8 cellular contexts compared by ENCODE assay signal in genomic region chr10:122374246-122374858, GRCh38. TPM values are rescaled to one million over a fixed set of nuclear protein-coding genes. Genes with fewer than 3 reads are reported as not detected.
DNase-seq lines count a peak whose midpoint lies in the region; ATAC-seq, FAIRE-seq and TF ChIP-seq lines count a peak whose summit lies in the region.

Gene PLEKHA1 (plus strand): TSS chr10:122374708. CDS start chr10:122393201, 18,493 bp downstream.

- peak; percentile 68 for FAIRE-seq in HepG2 (lab: Jason Lieb, UNC)

- H3K4me1 Mint-ChIP-seq in activated CD8-positive, alpha-beta T cell treated with anti-CD3 and anti-CD28 coated beads for 36 hours (ENCODE audit: low read depth), result peaks cover 41% of the 10 kb centered on the region

- H3K9me3 Mint-ChIP-seq in activated CD8-positive, alpha-beta T cell treated with anti-CD3 and anti-CD28 coated beads for 36 hours, result no peaks in the 10 kb centered on the region

- POLR2A ChIA-PET in activated CD8-positive, alpha-beta T cell treated with anti-CD3 and anti-CD28 coated beads for 36 hours (lab: Charles Lee), result interaction anchor here (0.7 to 2.0 kb wide), 12 partner anchors 9 to 141 kb away, joined by 3 to 9 read pairs (median 4); no protein-coding TSS in a partner anchor
- POLR2A ChIA-PET in HepG2 (lab: Yijun Ruan, JAX), result interaction anchor here (1.0 to 4.0 kb wide), 17 partner anchors 13 to 107 kb away, joined by 3 to 53 read pairs (median 7); partner anchors contain the start of gene BTBD16

- ATAC-seq in GM19324 (IDR thresholded peaks at IDR 0.05; ENCODE audit: low FRiP score, unreplicated experiment) (peak; percentile 94), HG03457 (IDR thresholded peaks at IDR 0.05; ENCODE audit: unreplicated experiment) (peak; percentile 76), HepG2 (peak; percentile 95)
- peak; percentile 86 for ATAC-seq in activated CD8-positive, alpha-beta T cell treated with anti-CD3 and anti-CD28 coated beads for 36 hours

- H3K9ac ChIP-seq in HepG2 (ENCODE audit: insufficient read depth, low read depth, low read length), result peak within 1 kb of the TSS; percentile 89

- 2% methylated on average over 25 of the region's 71 CpGs for WGBS in HepG2 (ENCODE audit: low lambda C conversion rate)

- peak within 1 kb of the TSS; percentile 61 to 99 (median 86) for H3K4me3 ChIP-seq in dorsolateral prefrontal cortex
- H3K4me3 ChIP-seq in HepG2 (replicated peaks in 1 of 3; ENCODE audit: insufficient read depth in 1 of 3, low read depth in 2 of 3, low read length in 3 of 3), result peak within 1 kb of the TSS; percentile 86 to 89 (median 87)

- peak within 1 kb of the TSS; percentile 98 for H3K27ac Mint-ChIP-seq in activated CD8-positive, alpha-beta T cell treated with anti-CD3 and anti-CD28 coated beads for 36 hours

- peak; percentile 1 to 14 for DNase-seq in AML-193 (lab: John Stamatoyannopoulos, UW)
- DNase-seq in NCI-H526 treated with DMSO at 0.1 percent for 48 hours (lab: John Stamatoyannopoulos, UW), result peak; percentile 81
- DNase-seq in activated CD8-positive, alpha-beta T cell treated with anti-CD3 and anti-CD28 coated beads for 36 hours, result peak; percentile 93
- peak; percentile 91 to 98 (median 94) for DNase-seq in dorsolateral prefrontal cortex
- DNase-seq in HepG2 (ENCODE audit: low spot score), result peak; percentile 84
- DNase-seq in stimulated activated CD4-positive, alpha-beta T cell treated with anti-CD3 and anti-CD28 coated beads, Interleukin-2, amount 100 ng/mL, for 4 hours (ENCODE audit: low read depth), result peak; percentile 93

- H3K27me3 Mint-ChIP-seq in activated CD8-positive, alpha-beta T cell treated with anti-CD3 and anti-CD28 coated beads for 36 hours, result peaks cover 11% of the 10 kb centered on the region

- peaks cover 0 to 5% of the 10 kb centered on the region in 2 experiments; a peak in 1 of 5 replicates for H3K36me3 ChIP-seq in HepG2 (replicated peaks in 1 of 2; ENCODE audit: control insufficient read depth in 1 of 2, insufficient read depth in 2 of 2, low read length in 2 of 2)

- TF ChIP-seq CTCF in activated CD8-positive, alpha-beta T cell treated with anti-CD3 and anti-CD28 coated beads for 36 hours (IDR thresholded peaks at IDR 0.05), result no peak
- TF ChIP-seq CTCF in dorsolateral prefrontal cortex (IDR thresholded peaks at IDR 0.05 in 54 of 56, conservative IDR thresholded peaks at IDR 0.05 in 2 of 56; ENCODE audit: low read depth in 1 of 56, partially characterized antibody in 56 of 56), result peak in 33 of 56 donors; percentile 10 to 57 (median 29)
- TF ChIP-seq CTCF in HepG2 (CRISPR knock-in tag; IDR thresholded peaks at IDR 0.05), result 0 out of 2 replicates have a peak, but pooled peaks have one; percentile 4

- H3K27me3 ChIP-seq in dorsolateral prefrontal cortex (no peaks in the 10 kb centered on the region), HepG2 (ENCODE audit: control insufficient read depth in 1 of 2, insufficient read depth in 2 of 2, low read length in 2 of 2) (peaks cover 0 to 6% of the 10 kb centered on the region in 2 experiments; a peak in 1 of 5 replicates)

- H3K4me2 ChIP-seq in HepG2 (ENCODE audit: low read depth, low read length), result peak within 1 kb of the TSS; percentile 93

- H3K27ac ChIP-seq in dorsolateral prefrontal cortex, result peak within 1 kb of the TSS; percentile 89 to 99 (median 97)
- peak within 1 kb of the TSS; percentile 82 for H3K27ac ChIP-seq in HepG2 (ENCODE audit: extremely low read length, insufficient read depth, low read length)

- BruUV-seq in HepG2 (replicated peaks; lab: Mats Ljungman, UMichigan), result no TSS peak

- intact Hi-C loops in activated CD8-positive, alpha-beta T cell treated with anti-CD3 and anti-CD28 coated beads for 36 hours (cut with micrococcal nuclease), result loop anchor here (2.0 to 10.0 kb wide), 2 partner anchors 42 to 780 kb away; partner anchors contain the start of gene BUB3
- intact Hi-C loops in dorsolateral prefrontal cortex (cut with DNase I) (loop anchor here (2.0 to 5.0 kb wide), 5 partner anchors 37 to 88 kb away; partner anchors contain the start of gene HTRA1 (in 1 of the 2)), HepG2 (cut with micrococcal nuclease; ENCODE audit: unreplicated experiment) (loop anchor here (1.0 to 2.0 kb wide), 3 partner anchors 21 to 76 kb away; no protein-coding TSS in a partner anchor)

- H3K4me1 ChIP-seq in HepG2 (ENCODE audit: insufficient read depth, low read length), result peaks cover 61% of the 10 kb centered on the region

- TF ChIP-seq EP300 in HepG2 (IDR thresholded peaks at IDR 0.05; ENCODE audit: low read depth in 2 of 2, low read length in 2 of 2), result no peak
- no peak for TF ChIP-seq EP300 in HepG2 (CRISPR knock-in tag; IDR thresholded peaks at IDR 0.05; ENCODE audit: borderline replicate concordance)

- peak within 1 kb of the TSS; percentile 94 for H3K4me3 Mint-ChIP-seq in activated CD8-positive, alpha-beta T cell treated with anti-CD3 and anti-CD28 coated beads for 36 hours

- H3K79me2 ChIP-seq in HepG2 (ENCODE audit: insufficient read depth, low read length), result peaks cover 44% of the 10 kb centered on the region

- H3K9me3 ChIP-seq in HepG2 (ENCODE audit: low read length), result no peaks in the 10 kb centered on the region

- 0 out of 2 replicates have a peak, but pooled peaks cover 5% of the 10 kb centered on the region for H4K20me1 ChIP-seq in HepG2 (ENCODE audit: insufficient read depth, low read length)

- TF ChIP-seq POLR2A in HepG2 (IDR thresholded peaks at IDR 0.05; ENCODE audit: insufficient read depth in 1 of 2, low read depth in 2 of 2, low read length in 2 of 2), result peak in 1 of 2 experiments; percentile 70; a peak in 2 of 4 replicates

- no peak within 1 kb of the TSS for H2AFZ ChIP-seq in HepG2 (ENCODE audit: low read length)

- CTCF ChIA-PET in activated CD8-positive, alpha-beta T cell treated with anti-CD3 and anti-CD28 coated beads for 36 hours (lab: Charles Lee), result interaction anchor here (1.0 to 2.4 kb wide), 8 partner anchors 10 to 75 kb away, joined by 3 to 24 read pairs (median 5); no protein-coding TSS in a partner anchor
- CTCF ChIA-PET in HepG2 (lab: Yijun Ruan, JAX; ENCODE audit: low intra/inter-chr PET ratio, low total read pairs), result no interaction called here

- peaks cover 10% of the 10 kb centered on the region for H3K36me3 Mint-ChIP-seq in activated CD8-positive, alpha-beta T cell treated with anti-CD3 and anti-CD28 coated beads for 36 hours (ENCODE audit: low read depth)

- no peak for TF ChIP-seq RAD21 in HepG2 (CRISPR knock-in tag; IDR thresholded peaks at IDR 0.05)

- in situ Hi-C loops in HepG2 (cut with HindIII; ENCODE audit: extremely low pct_ligation_motif_present, low pct_unique_long_range_greater_than_20kb), result no loop called here

TF ChIP-seq in HepG2, 621 proteins besides CTCF, POLR2A, EP300 and RAD21 (continues in another document):
- TF ChIP-seq ZNF597 (CRISPR knock-in tag; IDR thresholded peaks at IDR 0.05) (0 out of 2 replicates have a peak, but pooled peaks have one; percentile 47), GZF1 (CRISPR knock-in tag; IDR thresholded peaks at IDR 0.05) (no peak), RFX3 (CRISPR knock-in tag; IDR thresholded peaks at IDR 0.05) (no peak)

RNA-seq across cellular contexts. Expression of gene PLEKHA1, which starts in this region (rescaled TPM):
- total RNA-seq in activated CD8-positive, alpha-beta T cell treated with anti-CD3 and anti-CD28 coated beads for 36 hours, result 10 to 100 TPM; 17.0 to 17.4 TPM
- total RNA-seq in dorsolateral prefrontal cortex (100 to 1,000 TPM in 89 of 120 experiments, 10 to 100 TPM in 31; 60.2 to 156 (median 112) TPM), HepG2 (2016; rRNA removed; fragmentation: Illumina TruSeq; extraction: Trizol) (30.8 and 32.2 TPM in 2 replicates)
- 30.5 and 35.2 TPM in 2 replicates for total RNA-seq in HepG2 (2016; cell fraction: cytosol; rRNA removed; fragmentation: Illumina TruSeq; extraction: Trizol; ENCODE audit: low read depth)
- 31.2 and 31.8 TPM in 2 replicates for total RNA-seq in HepG2 (2016; cell fraction: insoluble cytoplasmic fraction; rRNA removed; fragmentation: Illumina TruSeq; extraction: Trizol)
- total RNA-seq in HepG2 (2016; cell fraction: membrane; rRNA removed; fragmentation: Illumina TruSeq; extraction: Trizol), result 30.6 and 31.8 TPM in 2 replicates
- total RNA-seq in HepG2 (2016; cell fraction: nucleus; rRNA removed; fragmentation: Illumina TruSeq; extraction: Trizol), result 49.0 and 52.5 TPM in 2 replicates
- polyA plus RNA-seq in HepG2 (2011; rRNA removed), result 48.6 and 53.3 TPM in 2 replicates
- 22.6 and 33.2 TPM in 2 replicates for polyA plus RNA-seq in HepG2 (2011; cell fraction: cytosol; rRNA removed)
- polyA plus RNA-seq in HepG2 (2011; cell fraction: nucleus; rRNA removed), result 69.6 and 81.2 TPM in 2 replicates
- polyA plus RNA-seq in HepG2 (2012), result 47.9 and 50.2 TPM in 2 replicates
- 2.8 and 3.5 TPM in 2 replicates for polyA plus RNA-seq in HepG2 (2016; cell fraction: cytosol; fragmentation: Illumina TruSeq; extraction: Trizol; ENCODE audit: low read depth)
- 26.3 and 29.3 TPM in 2 replicates for polyA plus RNA-seq in HepG2 (2016; cell fraction: insoluble cytoplasmic fraction; fragmentation: Illumina TruSeq; extraction: Trizol; ENCODE audit: low read depth)
- polyA plus RNA-seq in HepG2 (2016; cell fraction: membrane; fragmentation: Illumina TruSeq; extraction: Trizol; ENCODE audit: low read depth), result 8.7 and 10.2 TPM in 2 replicates
- 65.7 and 69.7 TPM in 2 replicates for polyA plus RNA-seq in HepG2 (2016; cell fraction: nucleus; fragmentation: Illumina TruSeq; extraction: Trizol; ENCODE audit: insufficient read depth, low read depth)
- 15.3 and 18.9 TPM in 2 replicates for polyA minus RNA-seq in HepG2 (2011; rRNA and poly(A)+ RNA removed; ENCODE audit: low replicate concordance)
- polyA minus RNA-seq in HepG2 (2011; cell fraction: cytosol; rRNA and poly(A)+ RNA removed), result 28.0 and 35.3 TPM in 2 replicates
- polyA minus RNA-seq in HepG2 (2011; cell fraction: nucleus; rRNA and poly(A)+ RNA removed), result 157 and 207 TPM in 2 replicates

Comparison
In these comparisons a context has a peak if more than half of its experiments do, and no peak if none do; other contexts are left out.
1. Peak in every context shown above with its lines: DNase-seq, ATAC-seq, H3K4me3 ChIP-seq and H3K27ac ChIP-seq.
2. DNase-seq: peak in every context shown above with its lines; median percentile 94 in dorsolateral prefrontal cortex; 93 in activated CD8-positive, alpha-beta T cell treated with anti-CD3 and anti-CD28 coated beads for 36 hours; 93 in stimulated activated CD4-positive, alpha-beta T cell treated with anti-CD3 and anti-CD28 coated beads, Interleukin-2, amount 100 ng/mL, for 4 hours; 84 in HepG2; 81 in NCI-H526 treated with DMSO at 0.1 percent for 48 hours; 8 in AML-193.